18 cellular contexts compared by ENCODE assay signal in genomic region chr5:31213676-31214638, GRCh38. TPM values are rescaled to one million over a fixed set of nuclear protein-coding genes. Genes with fewer than 3 reads are reported as not detected.
DNase-seq lines count a peak whose midpoint lies in the region; ATAC-seq and TF ChIP-seq lines count a peak whose summit lies in the region.
"Had no signal": no experiment of that assay in that cellular context is flagged by ENCODE, and none has a peak within 500 bp of the region (broad histone marks: within the 10 kb centered on the region; RNA-seq: fewer than 3 reads in every experiment).

No MANE protein-coding gene starts in this region.

- DNase-seq in NCI-H2081 treated with DMSO at 0.1 percent for 48 hours (lab: John Stamatoyannopoulos, UW) = peak; percentile 46
- DNase-seq in SK-N-DZ (ENCODE audit: low spot score) = peak; percentile 35
- DNase-seq in mucosa of descending colon = no peak
- DNase-seq in upper lobe of right lung = no peak
- no peak for DNase-seq in A172 (ENCODE audit: low spot score)
- DNase-seq in NCI-H1694 treated with DMSO at 0.1 percent for 48 hours (lab: John Stamatoyannopoulos, UW) = no peak
- DNase-seq in NCI-H446 treated with DMSO at 0.1 percent for 48 hours (lab: John Stamatoyannopoulos, UW) = no peak
- DNase-seq: activated CD4-positive, alpha-beta T cell treated with anti-CD3 and anti-CD28 coated beads, Interleukin-2, amount 50 U/mL, for 1 hour; activated T-cell treated with anti-CD3 and anti-CD28 coated beads, Interleukin-2, amount 50 U/mL, for 24 hours; effector CD8-positive, alpha-beta T cell; H7; hippocampal formation; psoas muscle had no signal

- no peak overlapping the region for H3K27ac ChIP-seq in upper lobe of right lung
- H3K27ac ChIP-seq: BLaER1 treated with 17β-estradiol and CSF1 and Interleukin-3, amounts not matched to agents 10 nM and 100 nM; psoas muscle had no signal

- intact Hi-C loops in mucosa of descending colon (cut with DNase I, micrococcal nuclease) (no loop called here), upper lobe of right lung (cut with DNase I) (no loop called here)

- H3K4me3 ChIP-seq in mucosa of descending colon (no peak overlapping the region), upper lobe of right lung (no peak overlapping the region)
- H3K4me3 ChIP-seq: BLaER1 treated with 17β-estradiol and CSF1 and Interleukin-3, amounts not matched to agents 10 nM and 100 nM; psoas muscle had no signal

- TF ChIP-seq CTCF in mucosa of descending colon (IDR thresholded peaks at IDR 0.05) (no peak), upper lobe of right lung (IDR thresholded peaks at IDR 0.05) (no peak)

- H3K9me3 ChIP-seq in mucosa of descending colon (no peaks in the 10 kb centered on the region), upper lobe of right lung (no peaks in the 10 kb centered on the region)
- H3K9me3 ChIP-seq: BLaER1 treated with 17β-estradiol and CSF1 and Interleukin-3, amounts not matched to agents 10 nM and 100 nM; psoas muscle had no signal

- no peaks in the 10 kb centered on the region for H3K27me3 ChIP-seq in upper lobe of right lung
- H3K27me3 ChIP-seq: BLaER1 treated with 17β-estradiol and CSF1 and Interleukin-3, amounts not matched to agents 10 nM and 100 nM had no signal

- H3K4me1 ChIP-seq in mucosa of descending colon (ENCODE audit: low read depth) (no peaks in the 10 kb centered on the region), upper lobe of right lung (no peaks in the 10 kb centered on the region)
- H3K4me1 ChIP-seq: BLaER1 treated with 17β-estradiol and CSF1 and Interleukin-3, amounts not matched to agents 10 nM and 100 nM; psoas muscle had no signal

- no peaks in the 10 kb centered on the region for H3K36me3 ChIP-seq in mucosa of descending colon (ENCODE audit: low read depth)
- no peaks in the 10 kb centered on the region for H3K36me3 ChIP-seq in upper lobe of right lung
- H3K36me3 ChIP-seq: BLaER1 treated with 17β-estradiol and CSF1 and Interleukin-3, amounts not matched to agents 10 nM and 100 nM had no signal

- ATAC-seq in mucosa of descending colon (peak; percentile 69), upper lobe of right lung (peak; percentile 54)
- ATAC-seq: activated naive CD4-positive, alpha-beta T cell treated with anti-CD3 and anti-CD28 coated beads, Interleukin-2, amount 50 U/mL, for 72 hours; left lobe of liver; psoas muscle had no signal

RNA-seq across cellular contexts. Expression of gene CDH6, which starts 20.5 kb away (rescaled TPM):
- polyA plus RNA-seq in SK-N-DZ (2014; cell fraction: cytosol; rRNA removed) = 6.0 and 6.2 TPM in 2 replicates
- 3.6 and 3.8 TPM in 2 replicates for polyA plus RNA-seq in SK-N-DZ (2014; cell fraction: nucleus; rRNA removed)
- 1 to 10 TPM in 2 of 3 donors, under 1 TPM in 1; 0.81 to 3.2 (median 1.2) TPM for total RNA-seq in mucosa of descending colon
- 9.4 TPM for total RNA-seq in upper lobe of right lung
- not detected in 2 replicates for total RNA-seq in A172 (2014; rRNA removed; shearing (Covaris generic))
- total RNA-seq: activated naive CD4-positive, alpha-beta T cell treated with anti-CD3 and anti-CD28 coated beads, Interleukin-2, amount 50 U/mL, for 72 hours; MCF 10A; SK-MEL-5 had no signal

Comparison
In these comparisons a context has a peak if more than half of its experiments do, and no peak if none do; other contexts are left out.
1. DNase-seq: peak in NCI-H2081 treated with DMSO at 0.1 percent for 48 hours (single experiment) and SK-N-DZ (single experiment); none in mucosa of descending colon (0 of 3), upper lobe of right lung (single experiment), A172 (single experiment), NCI-H1694 treated with DMSO at 0.1 percent for 48 hours (single experiment) and NCI-H446 treated with DMSO at 0.1 percent for 48 hours (single experiment).